In genomic region chr10:68334672-68335467, GRCh38 we compare ENCODE assay signal across 9 cellular contexts. TPM values are rescaled to one million over a fixed set of nuclear protein-coding genes. Genes with fewer than 3 reads are reported as not detected.
DNase-seq lines count a peak whose midpoint lies in the region; ATAC-seq and TF ChIP-seq lines count a peak whose summit lies in the region.
"Had no signal": no experiment of that assay in that cellular context is flagged by ENCODE, and none has a peak within 500 bp of the region (broad histone marks: within the 10 kb centered on the region; RNA-seq: fewer than 3 reads in every experiment).

No MANE protein-coding gene starts in this region.

- intact Hi-C loops in heart right ventricle (cut with DNase I): loop anchor here in 4 of 10 donors (5.0 to 10.0 kb wide), 4 partner anchors 260 to 450 kb away; partner anchors contain the start of genes HERC4 (in 2 of the 4), SIRT1 (in 2 of the 4) and CCAR1 (in 1 of the 4)
- intact Hi-C loops in cardiac septum (cut with DNase I): loop anchor here (10.0 kb wide), 1 partner anchor 260 kb away; the partner anchor contains the start of gene HERC4
- intact Hi-C loops in aorta (cut with DNase I): loop anchor here in 1 of 2 donors (10.0 kb wide), 2 partner anchors 260 to 450 kb away; partner anchors contain the start of genes HERC4 and SIRT1

- H3K36me3 ChIP-seq in heart right ventricle (peaks cover 0 to 27% (median 17%) of the 10 kb centered on the region in 9 donors), aorta (ENCODE audit: control insufficient read depth in 1 of 2, insufficient read depth in 2 of 2, low read length in 1 of 2) (peaks cover 0 to 1% of the 10 kb centered on the region in 2 donors)

- H3K27me3 ChIP-seq in heart right ventricle (no peaks in the 10 kb centered on the region), mononuclear cell (ENCODE audit: insufficient read depth, low read length) (no peaks in the 10 kb centered on the region), aorta (ENCODE audit: control insufficient read depth in 1 of 2, insufficient read depth in 2 of 2, low read length in 1 of 2) (no peaks in the 10 kb centered on the region)

- H3K4me3 ChIP-seq in heart right ventricle: peak overlapping the region in 9 of 10 donors; percentile 8 to 96 (median 88)
- H3K4me3 ChIP-seq in mononuclear cell (ENCODE audit: low read length): peak overlapping the region; percentile 7
- peak overlapping the region; percentile 36 to 42 for H3K4me3 ChIP-seq in aorta (ENCODE audit: low read length in 2 of 2)

- H3K4me1 ChIP-seq in heart right ventricle: peaks cover 0 to 70% (median 59%) of the 10 kb centered on the region in 9 donors
- H3K4me1 ChIP-seq in mononuclear cell (ENCODE audit: insufficient read depth, low read length): peaks cover 52% of the 10 kb centered on the region
- peaks cover 0 to 11% of the 10 kb centered on the region in 2 donors for H3K4me1 ChIP-seq in aorta (ENCODE audit: control insufficient read depth in 1 of 2, insufficient read depth in 2 of 2, low read length in 2 of 2)

- H3K4me1 Mint-ChIP-seq in brain: peaks cover 76% of the 10 kb centered on the region

- H3K9me3 ChIP-seq in heart right ventricle: no peaks in the 10 kb centered on the region
- H3K9me3 ChIP-seq in mononuclear cell (ENCODE audit: low read depth, low read length): no peaks in the 10 kb centered on the region
- H3K9me3 ChIP-seq in aorta (ENCODE audit: control insufficient read depth, low read length): no peaks in the 10 kb centered on the region

- ATAC-seq in heart right ventricle (no peak), aorta (ENCODE audit: low FRiP score) (no peak)

- H3K27me3 Mint-ChIP-seq in brain: peaks cover 12% of the 10 kb centered on the region

- TF ChIP-seq CTCF in heart right ventricle (IDR thresholded peaks at IDR 0.05) (no peak), brain (conservative IDR thresholded peaks at IDR 0.05) (no peak)

- WGBS in heart right ventricle, 2 donors: 6 to 7% methylated on average over 8 of the region's 8 CpGs
- WGBS in aorta, 2 donors: 2 to 3% methylated on average over 8 of the region's 8 CpGs

- peak overlapping the region; percentile 97 to 100 (median 98) for H3K4me3 Mint-ChIP-seq in brain

- DNase-seq in heart right ventricle (no peak), cardiac septum (ENCODE audit: low spot score) (no peak), aorta (no peak), RKO (ENCODE audit: low spot score) (no peak)
- no peak for DNase-seq in effector CD8-positive, alpha-beta T cell (lab: John Stamatoyannopoulos, UW)
- DNase-seq in stimulated activated CD4-positive, alpha-beta T cell treated with anti-CD3 and anti-CD28 coated beads, Interleukin-4, amount 100 ng/mL, for 4 hours: no peak
- DNase-seq: activated CD4-positive, alpha-beta T cell treated with anti-CD3 and anti-CD28 coated beads for 48 hours had no signal

- peak overlapping the region; percentile 94 to 98 (median 95) for H3K27ac Mint-ChIP-seq in brain

- peaks cover 0 to 8% (median 0%) of the 10 kb centered on the region in 5 experiments for H3K9me3 Mint-ChIP-seq in brain

- H3K27ac ChIP-seq in heart right ventricle: peak overlapping the region in 5 of 10 donors; percentile 0 to 99 (median 27)
- H3K27ac ChIP-seq in aorta (ENCODE audit: low read depth in 1 of 2, low read length in 2 of 2): no peak overlapping the region

- H3K36me3 Mint-ChIP-seq in brain: peaks cover 64% of the 10 kb centered on the region

RNA-seq across cellular contexts. Expression of gene PBLD, which starts 2.1 kb away (rescaled TPM):
- total RNA-seq in heart right ventricle: 1 to 10 TPM; 2.6 to 8.1 (median 6.1) TPM
- polyA plus RNA-seq in heart right ventricle: 1 to 10 TPM; 1.3 to 1.8 TPM
- total RNA-seq in cardiac septum: 6.9 TPM
- 3.0 TPM for polyA plus RNA-seq in brain (ENCODE audit: insufficient read depth, low read depth, low replicate concordance)
- 2.7 TPM for total RNA-seq in mononuclear cell
- total RNA-seq in aorta: 1 to 10 TPM; 6.8 to 7.7 TPM
- 10 to 100 TPM in 1 of 2 donors, 1 to 10 TPM in 1; 5.8 to 36.8 TPM for polyA plus RNA-seq in aorta

RNA-seq across cellular contexts. Expression of gene HNRNPH3, which starts 3.0 kb away (rescaled TPM):
- total RNA-seq in heart right ventricle (100 to 1,000 TPM in 6 of 10 donors, 10 to 100 TPM in 4; 81.8 to 130 (median 105) TPM), cardiac septum (110 TPM), mononuclear cell (53.4 TPM), aorta (100 to 1,000 TPM; 106 to 121 TPM)
- polyA plus RNA-seq in heart right ventricle (100 to 1,000 TPM; 106 to 146 TPM), brain (ENCODE audit: insufficient read depth, low read depth, low replicate concordance) (233 TPM), aorta (100 to 1,000 TPM; 135 to 200 TPM)

Comparison
In these comparisons a context has a peak if more than half of its experiments do, and no peak if none do; other contexts are left out.
1. H3K4me3 ChIP-seq: peak in every context shown above with its lines; median percentile 88 in heart right ventricle; 39 in aorta; 7 in mononuclear cell.